ENCODE assay signal across 8 cellular contexts in genomic region chr3:120349819-120350125, GRCh38. TPM values are rescaled to one million over a fixed set of nuclear protein-coding genes. Genes with fewer than 3 reads are reported as not detected.
DNase-seq lines count a peak whose midpoint lies in the region; ATAC-seq and TF ChIP-seq lines count a peak whose summit lies in the region.

No MANE protein-coding gene starts in this region.

- no peaks in the 10 kb centered on the region for H3K9me3 ChIP-seq in RWPE2 (ENCODE audit: severe bottlenecking)
- no peaks in the 10 kb centered on the region for H3K9me3 ChIP-seq in fibroblast of lung (ENCODE audit: control insufficient read depth, insufficient read depth, low read depth, low read length)
- H3K9me3 ChIP-seq in parathyroid adenoma (ENCODE audit: control insufficient read depth, low read length), result no peaks in the 10 kb centered on the region

- H3K4me3 ChIP-seq in RWPE2 (ENCODE audit: severe bottlenecking) (peak overlapping the region; percentile 72), fibroblast of lung (replicated peaks in 1 of 4; ENCODE audit: control extremely low read depth in 1 of 4, insufficient read depth in 1 of 4, low read depth in 3 of 4, low read length in 4 of 4) (peak overlapping the region; percentile 82 to 92 (median 86)), parathyroid adenoma (ENCODE audit: low read depth, low read length) (peak overlapping the region; percentile 57)

- TF ChIP-seq CTCF in RWPE2 (IDR thresholded peaks at IDR 0.05; ENCODE audit: poor library complexity, severe bottlenecking), result no peak
- no peak for TF ChIP-seq CTCF in fibroblast of lung (conservative IDR thresholded peaks at IDR 0.05 in 1 of 2, IDR thresholded peaks at IDR 0.05 in 1 of 2; ENCODE audit: low read depth in 1 of 2, low read length in 2 of 2)
- TF ChIP-seq CTCF in parathyroid adenoma (IDR thresholded peaks at IDR 0.05), result no peak

- H3K79me2 ChIP-seq in fibroblast of lung (ENCODE audit: control insufficient read depth, insufficient read depth, low read length), result peaks cover 39% of the 10 kb centered on the region
- peaks cover 12% of the 10 kb centered on the region for H3K79me2 ChIP-seq in parathyroid adenoma

- H3K9ac ChIP-seq in fibroblast of lung (ENCODE audit: insufficient read depth, low read length), result peak overlapping the region; percentile 85
- no peak overlapping the region for H3K9ac ChIP-seq in parathyroid adenoma

- peaks cover 8% of the 10 kb centered on the region; the same call in 1 of the 2 replicates for H3K36me3 ChIP-seq in RWPE2 (ENCODE audit: low read depth)
- H3K36me3 ChIP-seq in fibroblast of lung (ENCODE audit: control insufficient read depth, insufficient read depth, low read length), result no peaks in the 10 kb centered on the region
- H3K36me3 ChIP-seq in parathyroid adenoma (ENCODE audit: control insufficient read depth, insufficient read depth, low read length), result no peaks in the 10 kb centered on the region

- DNase-seq in SIG-M5 treated with dmso at 0.1 percent for 504 hours (lab: John Stamatoyannopoulos, UW; ENCODE audit: unreplicated experiment) (peak; percentile 25), SIG-M5 (lab: John Stamatoyannopoulos, UW) (no peak), RWPE2 (ENCODE audit: low spot score) (no peak), fibroblast of lung (ENCODE audit: low read depth in 2 of 2) (no peak), T1000 (lab: John Stamatoyannopoulos, UW) (no peak), NCI-H146 (lab: John Stamatoyannopoulos, UW) (no peak)
- no peak for DNase-seq in stimulated activated CD4-positive, alpha-beta T cell treated with anti-CD3 and anti-CD28 coated beads, Interleukin-2, amount 100 ng/mL, for 24 hours

- H3K27ac ChIP-seq in RWPE2 (ENCODE audit: poor library complexity, severe bottlenecking), result peak overlapping the region; percentile 64
- H3K27ac ChIP-seq in fibroblast of lung (ENCODE audit: insufficient read depth, low read length), result peak overlapping the region; percentile 66
- H3K27ac ChIP-seq in parathyroid adenoma, result peak overlapping the region; percentile 83

- H3K4me2 ChIP-seq in fibroblast of lung (ENCODE audit: extremely low read depth, insufficient read depth, low read length), result peak overlapping the region; percentile 95
- H3K4me2 ChIP-seq in parathyroid adenoma (ENCODE audit: low read length), result peak overlapping the region; percentile 54

- H4K20me1 ChIP-seq in fibroblast of lung (ENCODE audit: control insufficient read depth, extremely low read depth, insufficient read depth, low read length), result no peaks in the 10 kb centered on the region

- H3K4me1 ChIP-seq in RWPE2 (ENCODE audit: insufficient read depth, poor library complexity, severe bottlenecking) (peaks cover 12% of the 10 kb centered on the region), fibroblast of lung (ENCODE audit: control insufficient read depth, extremely low read depth, insufficient read depth, low read length) (no peaks in the 10 kb centered on the region), parathyroid adenoma (peaks cover 3% of the 10 kb centered on the region)

- H2AFZ ChIP-seq in fibroblast of lung (ENCODE audit: low read length), result peak overlapping the region; percentile 7
- H2AFZ ChIP-seq in parathyroid adenoma, result peak overlapping the region; percentile 95

- H3K27me3 ChIP-seq in RWPE2 (ENCODE audit: insufficient read depth, poor library complexity, severe bottlenecking) (no peaks in the 10 kb centered on the region), fibroblast of lung (ENCODE audit: control insufficient read depth, insufficient read depth, low read length) (peaks cover 2% of the 10 kb centered on the region), parathyroid adenoma (ENCODE audit: control insufficient read depth, insufficient read depth, low read length) (no peaks in the 10 kb centered on the region)

- ATAC-seq in RWPE2 (ENCODE audit: low read depth), result no peak

RNA-seq across cellular contexts. Expression of gene LRRC58, which starts 0.6 kb away (rescaled TPM):
- 19.8 and 21.1 TPM in 2 replicates for total RNA-seq in fibroblast of lung
- 19.5 and 21.7 TPM in 2 replicates for polyA plus RNA-seq in fibroblast of lung
- polyA plus RNA-seq in fibroblast of lung (2012), result 11.2 and 14.4 TPM in 2 replicates
- polyA minus RNA-seq in fibroblast of lung (ENCODE audit: low replicate concordance), result 1.3 and 2.0 TPM in 2 replicates
